ENCODE assay signal across 1 cellular context in genomic region chr6:27667016-27667415, GRCh38.
TF ChIP-seq lines count a peak whose summit lies in the region.

No MANE protein-coding gene starts in this region.

TF ChIP-seq in WTC11, 78 proteins besides CTCF, POLR2A, EP300 and RAD21 (continued from another document):
- TF ChIP-seq ZNF532 (CRISPR knock-in tag; IDR thresholded peaks at IDR 0.05; ENCODE audit: borderline replicate concordance): no peak
- TF ChIP-seq JAZF1 (CRISPR knock-in tag; IDR thresholded peaks at IDR 0.05): no peak
